21 cellular contexts compared by ENCODE assay signal in the genomic region with DNA sequence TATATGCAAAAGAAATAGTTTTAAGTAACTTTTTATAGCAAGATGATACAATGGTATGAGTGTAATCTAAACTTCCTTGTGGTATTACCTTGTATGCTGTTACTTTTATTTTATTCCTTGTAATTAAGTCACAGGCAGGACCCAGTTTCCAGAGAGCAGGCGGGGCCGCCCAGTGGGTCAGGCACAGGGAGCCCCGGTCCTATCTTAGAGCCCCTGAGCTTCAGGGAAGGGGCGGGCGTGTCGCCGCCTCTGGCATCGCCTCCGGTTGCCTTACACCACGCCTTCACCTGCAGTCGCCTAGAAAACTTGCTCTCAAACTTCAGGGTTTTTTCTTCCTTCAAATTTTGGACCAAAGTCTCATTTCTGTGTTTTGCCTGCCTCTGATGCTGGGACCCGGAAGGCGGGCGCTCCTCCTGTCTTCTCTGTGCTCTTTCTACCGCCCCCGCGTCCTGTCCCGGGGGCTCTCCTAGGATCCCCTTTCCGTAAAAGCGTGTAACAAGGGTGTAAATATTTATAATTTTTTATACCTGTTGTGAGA. TPM values are rescaled to one million over a fixed set of nuclear protein-coding genes. Genes with fewer than 3 reads are reported as not detected.
DNase-seq lines count a peak whose midpoint lies in the region; ATAC-seq and TF ChIP-seq lines count a peak whose summit lies in the region.
"Had no signal": no experiment of that assay in that cellular context is flagged by ENCODE, and none has a peak within 500 bp of the region (broad histone marks: within the 10 kb centered on the region; RNA-seq: fewer than 3 reads in every experiment).

No MANE protein-coding gene starts in this region.

- H3K4me3 Mint-ChIP-seq in activated T-cell treated with anti-CD3 and anti-CD28 coated beads, Interleukin-2, amount 50 U/mL, for 72 hours, result no peak overlapping the region
- H3K4me3 Mint-ChIP-seq in activated T-cell treated with anti-CD3 and anti-CD28 coated beads, Interleukin-2, amount 50 U/mL, for 24 hours, result no peak overlapping the region
- peak overlapping the region; percentile 52 for H3K4me3 Mint-ChIP-seq in T-helper 17 cell
- no peak overlapping the region for H3K4me3 Mint-ChIP-seq in progenitor cell of endocrine pancreas (ENCODE audit: low read depth)
- H3K4me3 Mint-ChIP-seq: activated CD8-positive, alpha-beta memory T cell treated with anti-CD3 and anti-CD28 coated beads, Interleukin-2, amount 10 ng/mL, durations not matched to agents 7 days and 5 days had no signal

- no peak for DNase-seq in activated T-cell treated with anti-CD3 and anti-CD28 coated beads, Interleukin-2, amount 50 U/mL, for 72 hours
- no peak for DNase-seq in activated T-cell treated with anti-CD3 and anti-CD28 coated beads, Interleukin-2, amount 50 U/mL, for 24 hours
- no peak for DNase-seq in T-helper 17 cell
- no peak for DNase-seq in progenitor cell of endocrine pancreas (ENCODE audit: low spot score, unreplicated experiment)
- no peak for DNase-seq in tibial nerve (ENCODE audit: low spot score in 2 of 2)
- DNase-seq: activated CD4-positive, alpha-beta T cell treated with anti-CD3 and anti-CD28 coated beads for 1 hour; activated CD8-positive, alpha-beta memory T cell treated with anti-CD3 and anti-CD28 coated beads, Interleukin-2, amount 10 ng/mL, durations not matched to agents 7 days and 5 days; activated gamma-delta T cell; anterior cingulate cortex; cerebellar nuclear complex; effector CD8-positive, alpha-beta T cell; Karpas-422; NCI-H774; stimulated activated naive CD8-positive, alpha-beta T cell treated with anti-CD3 and anti-CD28 coated beads, Interleukin-15, Interleukin-2, amounts not matched to agents 100 U/mL and 50 U/mL, for 24 hours had no signal

- no peak for ATAC-seq in activated T-cell treated with anti-CD3 and anti-CD28 coated beads, Interleukin-2, amount 50 U/mL, for 72 hours (replicated peaks in 1 of 2)
- ATAC-seq in T-helper 17 cell (no peak), GM21737 (IDR thresholded peaks at IDR 0.05; ENCODE audit: unreplicated experiment) (no peak)
- ATAC-seq: SK-N-SH treated with all-trans-retinoic acid at 6 μM for 48 hours; stimulated activated naive CD8-positive, alpha-beta T cell treated with anti-CD3 and anti-CD28 coated beads, Interleukin-15, Interleukin-2, amounts not matched to agents 100 U/mL and 50 U/mL, for 24 hours had no signal

- peaks cover 4 to 97% (median 46%) of the 10 kb centered on the region in 3 donors for H3K36me3 ChIP-seq in tibial nerve

- TF ChIP-seq CTCF in progenitor cell of endocrine pancreas (IDR thresholded peaks at IDR 0.05; ENCODE audit: unreplicated experiment), result no peak
- no peak for TF ChIP-seq CTCF in tibial nerve (IDR thresholded peaks at IDR 0.05)

- no peak for TF ChIP-seq POLR2A in tibial nerve (IDR thresholded peaks at IDR 0.05)

- H3K9me3 Mint-ChIP-seq in activated T-cell treated with anti-CD3 and anti-CD28 coated beads, Interleukin-2, amount 50 U/mL, for 72 hours, result peaks cover 5 to 8% of the 10 kb centered on the region in 2 donors
- peaks cover 5% of the 10 kb centered on the region for H3K9me3 Mint-ChIP-seq in activated T-cell treated with anti-CD3 and anti-CD28 coated beads, Interleukin-2, amount 50 U/mL, for 24 hours
- H3K9me3 Mint-ChIP-seq in progenitor cell of endocrine pancreas (ENCODE audit: low read depth), result peaks cover 3% of the 10 kb centered on the region

- peaks cover 8% of the 10 kb centered on the region for H3K4me1 Mint-ChIP-seq in activated T-cell treated with anti-CD3 and anti-CD28 coated beads, Interleukin-2, amount 50 U/mL, for 72 hours (ENCODE audit: low read depth)
- no peaks in the 10 kb centered on the region for H3K4me1 Mint-ChIP-seq in activated T-cell treated with anti-CD3 and anti-CD28 coated beads, Interleukin-2, amount 50 U/mL, for 24 hours (ENCODE audit: low read depth)
- H3K4me1 Mint-ChIP-seq in T-helper 17 cell (peaks cover 6% of the 10 kb centered on the region), progenitor cell of endocrine pancreas (ENCODE audit: low read depth) (peaks cover 2% of the 10 kb centered on the region)

- H3K27ac Mint-ChIP-seq in activated T-cell treated with anti-CD3 and anti-CD28 coated beads, Interleukin-2, amount 50 U/mL, for 72 hours, result peak overlapping the region; percentile 70
- no peak overlapping the region for H3K27ac Mint-ChIP-seq in activated T-cell treated with anti-CD3 and anti-CD28 coated beads, Interleukin-2, amount 50 U/mL, for 24 hours
- H3K27ac Mint-ChIP-seq in T-helper 17 cell (peak overlapping the region; percentile 59), progenitor cell of endocrine pancreas (peak overlapping the region; percentile 76)
- H3K27ac Mint-ChIP-seq: activated CD8-positive, alpha-beta memory T cell treated with anti-CD3 and anti-CD28 coated beads, Interleukin-2, amount 10 ng/mL, durations not matched to agents 7 days and 5 days had no signal

- TF ChIP-seq EP300 in tibial nerve (IDR thresholded peaks at IDR 0.05), result no peak

- H3K4me1 ChIP-seq in tibial nerve, result no peaks in the 10 kb centered on the region
- H3K4me1 ChIP-seq: BLaER1 had no signal

- H3K4me3 ChIP-seq in tibial nerve, result no peak overlapping the region
- H3K4me3 ChIP-seq: BLaER1 had no signal

- H3K27ac ChIP-seq in tibial nerve, result no peak overlapping the region
- H3K27ac ChIP-seq: 22Rv1, BLaER1 had no signal

- H3K9me3 ChIP-seq in T-helper 17 cell (ENCODE audit: control insufficient read depth, low read length, poor library complexity, severe bottlenecking) (no peaks in the 10 kb centered on the region), tibial nerve (no peaks in the 10 kb centered on the region)
- H3K9me3 ChIP-seq: BLaER1 had no signal

- H3K36me3 Mint-ChIP-seq in activated T-cell treated with anti-CD3 and anti-CD28 coated beads, Interleukin-2, amount 50 U/mL, for 72 hours (ENCODE audit: insufficient read depth in 2 of 2), result peaks cover 16 to 39% of the 10 kb centered on the region in 2 donors
- peaks cover 73% of the 10 kb centered on the region for H3K36me3 Mint-ChIP-seq in activated T-cell treated with anti-CD3 and anti-CD28 coated beads, Interleukin-2, amount 50 U/mL, for 24 hours (ENCODE audit: low read depth)
- H3K36me3 Mint-ChIP-seq in T-helper 17 cell (ENCODE audit: low read depth) (peaks cover 5% of the 10 kb centered on the region), progenitor cell of endocrine pancreas (ENCODE audit: insufficient read depth) (peaks cover 43% of the 10 kb centered on the region)

- H3K27me3 ChIP-seq in tibial nerve, result no peaks in the 10 kb centered on the region
- H3K27me3 ChIP-seq: BLaER1 had no signal

- 90 to 91% methylated on average over 20 of the region's 20 CpGs for WGBS in tibial nerve, 2 donors

- H3K27me3 Mint-ChIP-seq in activated T-cell treated with anti-CD3 and anti-CD28 coated beads, Interleukin-2, amount 50 U/mL, for 72 hours (ENCODE audit: low read depth), result no peaks in the 10 kb centered on the region
- no peaks in the 10 kb centered on the region for H3K27me3 Mint-ChIP-seq in activated T-cell treated with anti-CD3 and anti-CD28 coated beads, Interleukin-2, amount 50 U/mL, for 24 hours
- no peaks in the 10 kb centered on the region for H3K27me3 Mint-ChIP-seq in T-helper 17 cell
- no peaks in the 10 kb centered on the region for H3K27me3 Mint-ChIP-seq in progenitor cell of endocrine pancreas
- H3K27me3 Mint-ChIP-seq: activated CD8-positive, alpha-beta memory T cell treated with anti-CD3 and anti-CD28 coated beads, Interleukin-2, amount 10 ng/mL, durations not matched to agents 7 days and 5 days had no signal

RNA-seq across cellular contexts. Expression of a gene that starts 10.2 kb away (rescaled TPM):
- total RNA-seq in activated T-cell treated with anti-CD3 and anti-CD28 coated beads, Interleukin-2, amount 50 U/mL, for 72 hours, result not detected
- total RNA-seq in T-helper 17 cell (not detected), progenitor cell of endocrine pancreas (128 and 129 TPM in 2 replicates), tibial nerve (not detected)
- total RNA-seq: activated CD8-positive, alpha-beta memory T cell treated with anti-CD3 and anti-CD28 coated beads, Interleukin-2, amount 10 ng/mL, durations not matched to agents 7 days and 5 days had no signal

RNA-seq across cellular contexts. Expression of a gene that starts 14.3 kb away (rescaled TPM):
- total RNA-seq in activated T-cell treated with anti-CD3 and anti-CD28 coated beads, Interleukin-2, amount 50 U/mL, for 72 hours, result 100 to 1,000 TPM; 515 to 611 TPM
- total RNA-seq in T-helper 17 cell, result 100 to 1,000 TPM; 334 to 341 TPM
- 497 and 500 TPM in 2 replicates for total RNA-seq in progenitor cell of endocrine pancreas
- total RNA-seq in tibial nerve, result 100 to 1,000 TPM; 118 to 205 (median 141) TPM

RNA-seq across cellular contexts. Expression of a gene that starts 16.1 kb away (rescaled TPM):
- total RNA-seq in activated T-cell treated with anti-CD3 and anti-CD28 coated beads, Interleukin-2, amount 50 U/mL, for 72 hours, result not detected
- total RNA-seq in T-helper 17 cell (1 to 10 TPM in 1 of 2 donors, under 1 TPM in 1; 0.90 to 1.2 TPM), progenitor cell of endocrine pancreas (4.8 and 5.1 TPM in 2 replicates), tibial nerve (under 1 TPM in 1 of 4 donors, not detected in 3; 0.42 TPM)
- total RNA-seq: activated CD8-positive, alpha-beta memory T cell treated with anti-CD3 and anti-CD28 coated beads, Interleukin-2, amount 10 ng/mL, durations not matched to agents 7 days and 5 days; lung microvascular endothelial cell; renal cortical epithelial cell had no signal

RNA-seq across cellular contexts. Expression of a gene that starts 29.2 kb away (rescaled TPM):
- not detected for total RNA-seq in activated T-cell treated with anti-CD3 and anti-CD28 coated beads, Interleukin-2, amount 50 U/mL, for 72 hours
- total RNA-seq in T-helper 17 cell, result not detected
- total RNA-seq in progenitor cell of endocrine pancreas, result not detected in 2 replicates
- total RNA-seq in tibial nerve, result not detected
- total RNA-seq: activated CD8-positive, alpha-beta memory T cell treated with anti-CD3 and anti-CD28 coated beads, Interleukin-2, amount 10 ng/mL, durations not matched to agents 7 days and 5 days; lung microvascular endothelial cell; renal cortical epithelial cell had no signal

RNA-seq across cellular contexts. Expression of a gene that starts 40.5 kb away (rescaled TPM):
- total RNA-seq in activated T-cell treated with anti-CD3 and anti-CD28 coated beads, Interleukin-2, amount 50 U/mL, for 72 hours, result not detected
- total RNA-seq in T-helper 17 cell (not detected), progenitor cell of endocrine pancreas (not detected in 2 replicates), tibial nerve (10 to 100 TPM in 1 of 4 donors, 1 to 10 TPM in 2, under 1 TPM in 1; 0.66 to 12.6 (median 4.2) TPM)
- total RNA-seq: activated CD8-positive, alpha-beta memory T cell treated with anti-CD3 and anti-CD28 coated beads, Interleukin-2, amount 10 ng/mL, durations not matched to agents 7 days and 5 days; H7; lung microvascular endothelial cell; renal cortical epithelial cell had no signal

Comparison
In these comparisons a context has a peak if more than half of its experiments do, and no peak if none do; other contexts are left out.
1. RNA of a gene that starts 10.2 kb away (total RNA-seq): 128 to 129 TPM in progenitor cell of endocrine pancreas; not detected in T-helper 17 cell, not detected in activated T-cell treated with anti-CD3 and anti-CD28 coated beads, Interleukin-2, amount 50 U/mL, for 72 hours and not detected in tibial nerve; every median in the first group is over 100 times any median in the second.